In genomic region chr7:33744293-33744692, GRCh38 we compare ENCODE assay signal across 9 cellular contexts.
DNase-seq lines count a peak whose midpoint lies in the region; ATAC-seq and TF ChIP-seq lines count a peak whose summit lies in the region.
"Had no signal": no experiment of that assay in that cellular context is flagged by ENCODE, and none has a peak within 500 bp of the region (broad histone marks: within the 10 kb centered on the region; RNA-seq: fewer than 3 reads in every experiment).

No MANE protein-coding gene starts in this region.

- H3K27ac ChIP-seq in gastrocnemius medialis: peak overlapping the region in 2 of 4 donors; percentile 63 to 67

- ATAC-seq in gastrocnemius medialis (no peak), GM18519 (IDR thresholded peaks at IDR 0.05; ENCODE audit: low FRiP score, unreplicated experiment) (no peak)

- no peaks in the 10 kb centered on the region for H3K36me3 Mint-ChIP-seq in chondrocyte (ENCODE audit: low read depth)

- H3K4me3 ChIP-seq in NB4 (ENCODE audit: low read depth, low read length): no peak overlapping the region
- H3K4me3 ChIP-seq in gastrocnemius medialis: no peak overlapping the region

- no peaks in the 10 kb centered on the region for H3K9me3 Mint-ChIP-seq in chondrocyte (ENCODE audit: low read depth)
- H3K9me3 Mint-ChIP-seq: T-helper 1 cell treated with Interleukin-12 subunit alpha and Interleukin-12 subunit beta and Interleukin-4 antibody, amounts not matched to agents 30 μg/mL and 1 μg/mL, for 36 hours had no signal

- no peak for TF ChIP-seq POLR2A in NB4 (IDR thresholded peaks at IDR 0.05; ENCODE audit: extremely low read depth, insufficient read length)
- no peak for TF ChIP-seq POLR2A in gastrocnemius medialis (IDR thresholded peaks at IDR 0.05)

- H3K4me3 Mint-ChIP-seq in chondrocyte (ENCODE audit: unreplicated experiment): no peak overlapping the region
- H3K4me3 Mint-ChIP-seq: T-helper 1 cell treated with Interleukin-12 subunit alpha and Interleukin-12 subunit beta and Interleukin-4 antibody, amounts not matched to agents 30 μg/mL and 1 μg/mL, for 36 hours had no signal

- intact Hi-C loops in gastrocnemius medialis (cut with DNase I; ENCODE audit: low total_unique reads): loop anchor here (10.0 kb wide), 2 partner anchors 289 to 319 kb away; no protein-coding TSS in a partner anchor

- DNase-seq in NCI-H510A treated with DMSO at 0.1 percent for 48 hours (lab: John Stamatoyannopoulos, UW): peak; percentile 38
- no peak for DNase-seq in NCI-H510A (lab: John Stamatoyannopoulos, UW)
- peak; percentile 55 for DNase-seq in NB4 (ENCODE audit: low read depth)
- DNase-seq in chondrocyte (ENCODE audit: low spot score): no peak
- DNase-seq in gastrocnemius medialis: no peak
- no peak for DNase-seq in stimulated activated CD4-positive, alpha-beta T cell treated with anti-CD3 and anti-CD28 coated beads, Interleukin-4, amount 100 ng/mL, for 24 hours
- DNase-seq in C1 segment of cervical spinal cord (lab: John Stamatoyannopoulos, UW): no peak

- H3K36me3 ChIP-seq in gastrocnemius medialis: no peaks in the 10 kb centered on the region

- no peaks in the 10 kb centered on the region for H3K27me3 ChIP-seq in gastrocnemius medialis

- no peaks in the 10 kb centered on the region for H3K27me3 Mint-ChIP-seq in chondrocyte (ENCODE audit: low read depth)

- in situ Hi-C loops in gastrocnemius medialis (cut with MboI; ENCODE audit: low sequenced_read_pairs in 4 of 4): no loop called here

- no peaks in the 10 kb centered on the region for H3K9me3 ChIP-seq in gastrocnemius medialis

- TF ChIP-seq CTCF in NB4 (IDR thresholded peaks at IDR 0.05; ENCODE audit: low read depth, low read length) (peak; percentile 46), chondrocyte (IDR thresholded peaks at IDR 0.05) (peak; percentile 59), gastrocnemius medialis (IDR thresholded peaks at IDR 0.05 in 4 of 5, conservative IDR thresholded peaks at IDR 0.05 in 1 of 5) (peak in 3 of 5 experiments; percentile 27 to 47 (median 33))

- peaks cover 16% of the 10 kb centered on the region for H3K4me1 Mint-ChIP-seq in chondrocyte (ENCODE audit: low read depth)

- peaks cover 10 to 16% of the 10 kb centered on the region in 2 donors for H3K4me1 ChIP-seq in gastrocnemius medialis

- no peak overlapping the region for H3K27ac Mint-ChIP-seq in chondrocyte (ENCODE audit: unreplicated experiment)
- H3K27ac Mint-ChIP-seq: T-helper 1 cell treated with Interleukin-12 subunit alpha and Interleukin-12 subunit beta and Interleukin-4 antibody, amounts not matched to agents 30 μg/mL and 1 μg/mL, for 36 hours had no signal

Comparison
In these comparisons a context has a peak if more than half of its experiments do, and no peak if none do; other contexts are left out.
1. DNase-seq: peak in NCI-H510A treated with DMSO at 0.1 percent for 48 hours (single experiment) and NB4 (single experiment); none in NCI-H510A (single experiment), chondrocyte (single experiment), gastrocnemius medialis (0 of 2), stimulated activated CD4-positive, alpha-beta T cell treated with anti-CD3 and anti-CD28 coated beads, Interleukin-4, amount 100 ng/mL, for 24 hours (single experiment) and C1 segment of cervical spinal cord (0 of 14).
2. Peak in every context shown above with its lines, with median percentiles within 50 percentile points of each other: CTCF ChIP-seq.